Comparison of ENCODE assay signal across 14 cellular contexts in genomic region chr6:45872827-45873226, GRCh38.
DNase-seq lines count a peak whose midpoint lies in the region; ATAC-seq and TF ChIP-seq lines count a peak whose summit lies in the region.
"Had no signal": no experiment of that assay in that cellular context is flagged by ENCODE, and none has a peak within 500 bp of the region (broad histone marks: within the 10 kb centered on the region; RNA-seq: fewer than 3 reads in every experiment).

No MANE protein-coding gene starts in this region.

- DNase-seq in left ventricle myocardium superior (peak; percentile 31), right atrium auricular region (ENCODE audit: low spot score) (no peak), right cardiac atrium (peak in 1 of 3 donors; percentile 60), sciatic nerve (ENCODE audit: low spot score) (no peak), mucosa of gallbladder (ENCODE audit: low spot score) (no peak), CD1c-positive myeloid dendritic cell (ENCODE audit: extremely low spot score) (no peak)
- no peak for DNase-seq in stimulated activated naive CD8-positive, alpha-beta T cell treated with anti-CD3 and anti-CD28 coated beads, Interleukin-15, amount 100 ng/mL, for 72 hours
- DNase-seq: ACHN; BE2C; C1 segment of cervical spinal cord; Caco-2; CD4-positive, alpha-beta T cell; H9; IMR-90 had no signal

- H3K27me3 Mint-ChIP-seq in stimulated activated naive CD8-positive, alpha-beta T cell treated with anti-CD3 and anti-CD28 coated beads, Interleukin-15, amount 100 ng/mL, for 72 hours = peaks cover 45% of the 10 kb centered on the region
- H3K27me3 Mint-ChIP-seq: CD4-positive, alpha-beta T cell had no signal

- no peaks in the 10 kb centered on the region for H3K9me3 ChIP-seq in right atrium auricular region
- H3K9me3 ChIP-seq in right cardiac atrium (ENCODE audit: control insufficient read depth, low read length) = no peaks in the 10 kb centered on the region
- H3K9me3 ChIP-seq: BE2C, Caco-2 had no signal

- peaks cover 0 to 7% of the 10 kb centered on the region in 2 donors for H3K9me3 Mint-ChIP-seq in stimulated activated naive CD8-positive, alpha-beta T cell treated with anti-CD3 and anti-CD28 coated beads, Interleukin-15, amount 100 ng/mL, for 72 hours
- H3K9me3 Mint-ChIP-seq: CD4-positive, alpha-beta T cell; H9 had no signal

- TF ChIP-seq CTCF in right atrium auricular region (IDR thresholded peaks at IDR 0.05) = no peak

- intact Hi-C loops in left ventricle myocardium superior (cut with micrococcal nuclease) (no loop called here), right cardiac atrium (cut with DNase I) (no loop called here), sciatic nerve (cut with DNase I) (no loop called here)

- no peak for ATAC-seq in left ventricle myocardium superior
- peak; percentile 29 to 55 for ATAC-seq in right cardiac atrium
- ATAC-seq in sciatic nerve = peak; percentile 38
- no peak for ATAC-seq in stimulated activated naive CD8-positive, alpha-beta T cell treated with anti-CD3 and anti-CD28 coated beads, Interleukin-15, amount 100 ng/mL, for 72 hours

- H3K36me3 ChIP-seq in right atrium auricular region = no peaks in the 10 kb centered on the region
- H3K36me3 ChIP-seq: BE2C had no signal

- no peak overlapping the region for H3K4me3 Mint-ChIP-seq in stimulated activated naive CD8-positive, alpha-beta T cell treated with anti-CD3 and anti-CD28 coated beads, Interleukin-15, amount 100 ng/mL, for 72 hours
- H3K4me3 Mint-ChIP-seq: CD4-positive, alpha-beta T cell; H9 had no signal

- H3K4me1 ChIP-seq in right atrium auricular region (no peaks in the 10 kb centered on the region), right cardiac atrium (ENCODE audit: control insufficient read depth, insufficient read depth, low read length) (no peaks in the 10 kb centered on the region)
- H3K4me1 ChIP-seq: BE2C, Caco-2 had no signal

- H3K27me3 ChIP-seq in right atrium auricular region = no peaks in the 10 kb centered on the region
- H3K27me3 ChIP-seq in right cardiac atrium (ENCODE audit: control insufficient read depth, insufficient read depth) = no peaks in the 10 kb centered on the region
- H3K27me3 ChIP-seq: BE2C had no signal

- H3K27ac Mint-ChIP-seq in stimulated activated naive CD8-positive, alpha-beta T cell treated with anti-CD3 and anti-CD28 coated beads, Interleukin-15, amount 100 ng/mL, for 72 hours = no peak overlapping the region
- H3K27ac Mint-ChIP-seq: CD4-positive, alpha-beta T cell; H9 had no signal

- H3K4me1 Mint-ChIP-seq in stimulated activated naive CD8-positive, alpha-beta T cell treated with anti-CD3 and anti-CD28 coated beads, Interleukin-15, amount 100 ng/mL, for 72 hours = no peaks in the 10 kb centered on the region
- H3K4me1 Mint-ChIP-seq: H9 had no signal

- WGBS in right cardiac atrium = 58% methylated on average over 7 of the region's 7 CpGs

- H3K27ac ChIP-seq in right atrium auricular region (no peak overlapping the region), right cardiac atrium (ENCODE audit: low read length) (no peak overlapping the region)

- H3K4me3 ChIP-seq in right atrium auricular region (no peak overlapping the region), right cardiac atrium (ENCODE audit: low read length) (no peak overlapping the region)

Comparison
In these comparisons a context has a peak if more than half of its experiments do, and no peak if none do; other contexts are left out.
1. ATAC-seq: peak in right cardiac atrium (2 of 2) and sciatic nerve (single experiment); none in left ventricle myocardium superior (single experiment) and stimulated activated naive CD8-positive, alpha-beta T cell treated with anti-CD3 and anti-CD28 coated beads, Interleukin-15, amount 100 ng/mL, for 72 hours (single experiment).